In genomic region chr11:5688482-5688881, GRCh38 we compare ENCODE assay signal across 12 cellular contexts. TPM values are rescaled to one million over a fixed set of nuclear protein-coding genes. Genes with fewer than 3 reads are reported as not detected.
DNase-seq lines count a peak whose midpoint lies in the region; ATAC-seq and TF ChIP-seq lines count a peak whose summit lies in the region.
"Had no signal": no experiment of that assay in that cellular context is flagged by ENCODE, and none has a peak within 500 bp of the region (broad histone marks: within the 10 kb centered on the region; RNA-seq: fewer than 3 reads in every experiment).

No MANE protein-coding gene starts in this region.

- H3K9me3 Mint-ChIP-seq in activated naive CD8-positive, alpha-beta T cell (ENCODE audit: low read depth) = no peaks in the 10 kb centered on the region
- H3K9me3 Mint-ChIP-seq in naive thymus-derived CD4-positive, alpha-beta T cell = peaks cover 0 to 1% (median 0%) of the 10 kb centered on the region in 11 donors

- DNase-seq in right atrium auricular region (ENCODE audit: low spot score) (no peak), Right ventricle myocardium superior (no peak), vagina (ENCODE audit: extremely low spot score in 2 of 2) (no peak), NCI-H526 treated with DMSO at 0.1 percent for 48 hours (lab: John Stamatoyannopoulos, UW) (no peak), NCI-H2171 (lab: John Stamatoyannopoulos, UW) (no peak)
- no peak for DNase-seq in naive thymus-derived CD4-positive, alpha-beta T cell
- no peak for DNase-seq in stimulated activated naive CD4-positive, alpha-beta T cell treated with Interleukin-2 at 50 U/mL for 16 hours (lab: John Stamatoyannopoulos, UW)
- DNase-seq: activated CD4-positive, alpha-beta T cell treated with anti-CD3 and anti-CD28 coated beads, Interleukin-2, amount 50 U/mL, for 48 hours had no signal

- peak overlapping the region; percentile 86 to 87 for H3K27ac ChIP-seq in right atrium auricular region
- H3K27ac ChIP-seq in naive thymus-derived CD4-positive, alpha-beta T cell (ENCODE audit: low read depth, low read length) = peak overlapping the region; percentile 93
- peak overlapping the region; percentile 75 for H3K27ac ChIP-seq in vagina
- H3K27ac ChIP-seq: C4-2B had no signal

- peak overlapping the region; percentile 92 for H3K4me3 Mint-ChIP-seq in activated naive CD8-positive, alpha-beta T cell
- peak overlapping the region in 9 of 10 donors; percentile 21 to 100 (median 94) for H3K4me3 Mint-ChIP-seq in naive thymus-derived CD4-positive, alpha-beta T cell

- H3K9me3 ChIP-seq in right atrium auricular region = no peaks in the 10 kb centered on the region
- no peaks in the 10 kb centered on the region for H3K9me3 ChIP-seq in naive thymus-derived CD4-positive, alpha-beta T cell (ENCODE audit: control insufficient read depth in 2 of 3, low read length in 3 of 3)
- H3K9me3 ChIP-seq in vagina = no peaks in the 10 kb centered on the region

- H3K4me3 ChIP-seq in right atrium auricular region (no peak overlapping the region), vagina (no peak overlapping the region)
- no peak overlapping the region for H3K4me3 ChIP-seq in naive thymus-derived CD4-positive, alpha-beta T cell (ENCODE audit: low read length)

- H3K4me1 ChIP-seq in right atrium auricular region (peaks cover 0 to 26% of the 10 kb centered on the region in 2 donors), vagina (peaks cover 40% of the 10 kb centered on the region)
- H3K4me1 ChIP-seq in naive thymus-derived CD4-positive, alpha-beta T cell (ENCODE audit: control insufficient read depth in 2 of 2, insufficient read depth in 2 of 2, low read length in 2 of 2) = peaks cover 15 to 33% of the 10 kb centered on the region in 2 donors

- no peaks in the 10 kb centered on the region for H3K27me3 ChIP-seq in right atrium auricular region
- no peaks in the 10 kb centered on the region for H3K27me3 ChIP-seq in naive thymus-derived CD4-positive, alpha-beta T cell (ENCODE audit: control insufficient read depth in 2 of 2, insufficient read depth in 2 of 2, low read length in 2 of 2)
- no peaks in the 10 kb centered on the region for H3K27me3 ChIP-seq in vagina

- TF ChIP-seq CTCF in right atrium auricular region (IDR thresholded peaks at IDR 0.05) = no peak
- no peak for TF ChIP-seq CTCF in vagina (IDR thresholded peaks at IDR 0.05)

- no peaks in the 10 kb centered on the region for H3K27me3 Mint-ChIP-seq in activated naive CD8-positive, alpha-beta T cell
- H3K27me3 Mint-ChIP-seq in naive thymus-derived CD4-positive, alpha-beta T cell = no peaks in the 10 kb centered on the region

- peaks cover 4% of the 10 kb centered on the region for H3K36me3 Mint-ChIP-seq in activated naive CD8-positive, alpha-beta T cell
- peaks cover 4 to 30% (median 8%) of the 10 kb centered on the region in 5 donors for H3K36me3 Mint-ChIP-seq in naive thymus-derived CD4-positive, alpha-beta T cell

- peaks cover 75% of the 10 kb centered on the region for H3K4me1 Mint-ChIP-seq in activated naive CD8-positive, alpha-beta T cell (ENCODE audit: low read depth)
- peaks cover 32 to 69% (median 57%) of the 10 kb centered on the region in 7 donors for H3K4me1 Mint-ChIP-seq in naive thymus-derived CD4-positive, alpha-beta T cell

- H3K36me3 ChIP-seq in right atrium auricular region = no peaks in the 10 kb centered on the region
- no peaks in the 10 kb centered on the region for H3K36me3 ChIP-seq in naive thymus-derived CD4-positive, alpha-beta T cell (ENCODE audit: control insufficient read depth in 2 of 3, insufficient read depth in 3 of 3, low read length in 3 of 3)
- no peaks in the 10 kb centered on the region for H3K36me3 ChIP-seq in vagina

- intact Hi-C loops in Right ventricle myocardium superior (cut with DNase I) = no loop called here
- intact Hi-C loops in naive thymus-derived CD4-positive, alpha-beta T cell (cut with micrococcal nuclease) = loop anchor here (2.0 to 10.0 kb wide), 8 partner anchors 546 to 1059 kb away; partner anchors contain the start of genes ARFIP2 (in 2 of the 2), TIMM10B (in 2 of the 2), FHIP1B (in 1 of the 2) and ILK (in 1 of the 2)
- intact Hi-C loops in vagina (cut with DNase I) = no loop called here

- POLR2A ChIA-PET in naive thymus-derived CD4-positive, alpha-beta T cell (lab: Charles Lee) = interaction anchor here (0.6 to 2.2 kb wide), 5 partner anchors 10 to 128 kb away, joined by 3 to 7 read pairs (median 3); no protein-coding TSS in a partner anchor

- peak overlapping the region; percentile 96 for H3K27ac Mint-ChIP-seq in activated naive CD8-positive, alpha-beta T cell
- peak overlapping the region; percentile 68 to 100 (median 95) for H3K27ac Mint-ChIP-seq in naive thymus-derived CD4-positive, alpha-beta T cell

- CTCF ChIA-PET in naive thymus-derived CD4-positive, alpha-beta T cell (lab: Charles Lee) = interaction anchor here (0.6 to 1.5 kb wide), 3 partner anchors 13 to 116 kb away, joined by 3 to 10 read pairs (median 3); no protein-coding TSS in a partner anchor

- TF ChIP-seq POLR2A in vagina (IDR thresholded peaks at IDR 0.05) = no peak

- no peak for ATAC-seq in Right ventricle myocardium superior (ENCODE audit: poor library complexity)
- ATAC-seq in naive thymus-derived CD4-positive, alpha-beta T cell = no peak

RNA-seq across cellular contexts. Expression of gene TRIM22, which starts 1.1 kb away (rescaled TPM):
- total RNA-seq in right atrium auricular region (10 to 100 TPM in 1 of 2 donors, 1 to 10 TPM in 1; 7.6 to 12.8 TPM), Right ventricle myocardium superior (18.2 TPM), vagina (32.7 TPM)
- 100 to 1,000 TPM; 229 to 340 (median 258) TPM for total RNA-seq in naive thymus-derived CD4-positive, alpha-beta T cell
- 100 to 1,000 TPM; 121 to 184 TPM for polyA plus RNA-seq in naive thymus-derived CD4-positive, alpha-beta T cell

RNA-seq across cellular contexts. Expression of gene TRIM5, which starts 3.6 kb away (rescaled TPM):
- total RNA-seq in right atrium auricular region = 10 to 100 TPM in 1 of 2 donors, 1 to 10 TPM in 1; 7.9 to 10.0 TPM
- 8.1 TPM for total RNA-seq in Right ventricle myocardium superior
- total RNA-seq in naive thymus-derived CD4-positive, alpha-beta T cell = 10 to 100 TPM; 16.9 to 36.8 (median 26.2) TPM
- polyA plus RNA-seq in naive thymus-derived CD4-positive, alpha-beta T cell = 10 to 100 TPM; 10.3 to 10.5 TPM
- 20.4 TPM for total RNA-seq in vagina

RNA-seq across cellular contexts. Expression of gene OR56B1, which starts 47.8 kb away (rescaled TPM):
- not detected for total RNA-seq in right atrium auricular region
- total RNA-seq in Right ventricle myocardium superior = not detected
- 1 to 10 TPM in 1 of 5 experiments, under 1 TPM in 4; 0.19 to 1.4 (median 0.71) TPM for total RNA-seq in naive thymus-derived CD4-positive, alpha-beta T cell
- polyA plus RNA-seq in naive thymus-derived CD4-positive, alpha-beta T cell = under 1 TPM in 1 of 2 donors, not detected in 1; 0.11 TPM
- total RNA-seq in vagina = not detected
- total RNA-seq: liver, SK-MEL-5 had no signal
- polyA plus RNA-seq: liver had no signal

Comparison
In these comparisons a context has a peak if more than half of its experiments do, and no peak if none do; other contexts are left out.
1. intact Hi-C loops: an anchor here in naive thymus-derived CD4-positive, alpha-beta T cell (2.0 to 10.0 kb wide); none called in Right ventricle myocardium superior and vagina.